Comparison of ENCODE assay signal across 21 cellular contexts in genomic region chr1:173758110-173758509, GRCh38. TPM values are rescaled to one million over a fixed set of nuclear protein-coding genes. Genes with fewer than 3 reads are reported as not detected.
DNase-seq lines count a peak whose midpoint lies in the region; ATAC-seq and TF ChIP-seq lines count a peak whose summit lies in the region.
"Had no signal": no experiment of that assay in that cellular context is flagged by ENCODE, and none has a peak within 500 bp of the region (broad histone marks: within the 10 kb centered on the region; RNA-seq: fewer than 3 reads in every experiment).

No MANE protein-coding gene starts in this region.

- no peak overlapping the region for H3K9ac ChIP-seq in H9 (ENCODE audit: extremely low read depth, insufficient read length, low read length)

- no peak overlapping the region for H3K27ac ChIP-seq in H9 (ENCODE audit: insufficient read length, low read depth, low read length)
- H3K27ac ChIP-seq: HL-60 had no signal

- no peaks in the 10 kb centered on the region for H3K27me3 ChIP-seq in H9 (ENCODE audit: insufficient read depth, low read length)
- H3K27me3 ChIP-seq: BE2C had no signal

- H3K4me2 ChIP-seq in H9 (ENCODE audit: insufficient read depth, insufficient read length, low read length) = no peak overlapping the region

- no peaks in the 10 kb centered on the region for H3K9me3 ChIP-seq in H9 (ENCODE audit: control insufficient read depth, low read depth, low read length)
- no peaks in the 10 kb centered on the region for H3K9me3 ChIP-seq in T-helper 17 cell (ENCODE audit: control insufficient read depth, low read length, poor library complexity, severe bottlenecking)
- H3K9me3 ChIP-seq: BE2C, HAP-1 had no signal

- TF ChIP-seq CTCF in H9 (conservative IDR thresholded peaks at IDR 0.05) (no peak), endothelial cell (IDR thresholded peaks at IDR 0.05; ENCODE audit: unreplicated experiment) (no peak)

- no peaks in the 10 kb centered on the region for H3K27me3 Mint-ChIP-seq in H9 (ENCODE audit: low read depth)
- H3K27me3 Mint-ChIP-seq in T-helper 17 cell = no peaks in the 10 kb centered on the region
- peaks cover 2% of the 10 kb centered on the region for H3K27me3 Mint-ChIP-seq in endothelial cell (ENCODE audit: unreplicated experiment)
- H3K27me3 Mint-ChIP-seq: CD4-positive, CD25-positive, alpha-beta regulatory T cell; CD8-positive, alpha-beta memory T cell had no signal

- no peak for DNase-seq in activated naive CD4-positive, alpha-beta T cell treated with anti-CD3 and anti-CD28 coated beads, Interleukin-2, amount 50 U/mL, for 72 hours (ENCODE audit: low spot score in 2 of 2)
- no peak for DNase-seq in activated naive CD4-positive, alpha-beta T cell treated with Interleukin-2 at 50 U/mL for 16 hours
- DNase-seq in H9 = no peak
- DNase-seq in T-helper 17 cell = no peak
- DNase-seq in endothelial cell (ENCODE audit: low spot score) = no peak
- DNase-seq: ACHN; BE2C; C1 segment of cervical spinal cord; CD4-positive, CD25-positive, alpha-beta regulatory T cell; CD8-positive, alpha-beta memory T cell; COR-L47; DMS 273 treated with DMSO at 0.1 percent for 48 hours; DND-41; EL; IMR-90 had no signal

- H2BK20ac ChIP-seq in H9 (ENCODE audit: low read depth, low read length, poor library complexity, severe bottlenecking) = no peak overlapping the region

- no peak for ATAC-seq in activated naive CD4-positive, alpha-beta T cell treated with anti-CD3 and anti-CD28 coated beads, Interleukin-2, amount 50 U/mL, for 72 hours
- no peak for ATAC-seq in T-helper 17 cell
- ATAC-seq in GM21360 (IDR thresholded peaks at IDR 0.05; ENCODE audit: unreplicated experiment) = no peak
- no peak for ATAC-seq in GM18868 (IDR thresholded peaks at IDR 0.05; ENCODE audit: unreplicated experiment)
- ATAC-seq: GM12878, K562 had no signal

- no peak overlapping the region for H4K5ac ChIP-seq in H9 (ENCODE audit: insufficient read length, low read depth, low read length)

- no peak overlapping the region for H3K14ac ChIP-seq in H9 (ENCODE audit: insufficient read depth, low read length)

- H2BK15ac ChIP-seq in H9 (ENCODE audit: low read depth, low read length) = no peak overlapping the region

- no peak overlapping the region for H2AFZ ChIP-seq in H9 (ENCODE audit: low read length)

- H3K4ac ChIP-seq in H9 (ENCODE audit: low read depth, low read length) = no peak overlapping the region

- H3K4me1 Mint-ChIP-seq in H9 = no peaks in the 10 kb centered on the region; a peak in 2 of 4 replicates
- H3K4me1 Mint-ChIP-seq in T-helper 17 cell = no peaks in the 10 kb centered on the region
- no peaks in the 10 kb centered on the region for H3K4me1 Mint-ChIP-seq in endothelial cell (ENCODE audit: unreplicated experiment)

- H3K36me3 Mint-ChIP-seq in activated naive CD4-positive, alpha-beta T cell treated with anti-CD3 and anti-CD28 coated beads, Interleukin-2, amount 50 U/mL, for 72 hours = peaks cover 47 to 52% of the 10 kb centered on the region in 2 donors
- H3K36me3 Mint-ChIP-seq in H9 (ENCODE audit: insufficient read depth in 1 of 3, low read depth in 3 of 3) (peaks cover 40 to 72% (median 54%) of the 10 kb centered on the region in 3 experiments), T-helper 17 cell (ENCODE audit: low read depth) (peaks cover 18% of the 10 kb centered on the region), endothelial cell (ENCODE audit: low read depth, unreplicated experiment) (peaks cover 66% of the 10 kb centered on the region)

- H4K20me1 ChIP-seq in H9 (ENCODE audit: control insufficient read depth, insufficient read depth, insufficient read length) = no peaks in the 10 kb centered on the region

- H3K4me3 Mint-ChIP-seq in H9 (no peak overlapping the region), T-helper 17 cell (peak overlapping the region; percentile 37), endothelial cell (ENCODE audit: unreplicated experiment) (peak overlapping the region; percentile 85)
- H3K4me3 Mint-ChIP-seq: CD4-positive, CD25-positive, alpha-beta regulatory T cell; CD8-positive, alpha-beta memory T cell had no signal

- no peaks in the 10 kb centered on the region for H3K79me1 ChIP-seq in H9 (ENCODE audit: insufficient read depth, low read depth, low read length, poor library complexity, severe bottlenecking)

- no peak overlapping the region for H4K8ac ChIP-seq in H9 (replicated peaks; ENCODE audit: insufficient read length, low read depth, low read length)

- peak overlapping the region; percentile 71 to 93 for H3K27ac Mint-ChIP-seq in activated naive CD4-positive, alpha-beta T cell treated with anti-CD3 and anti-CD28 coated beads, Interleukin-2, amount 50 U/mL, for 72 hours
- H3K27ac Mint-ChIP-seq in H9 (peak overlapping the region; percentile 58 to 91 (median 84); a peak in 3 of 7 replicates), T-helper 17 cell (no peak overlapping the region), endothelial cell (ENCODE audit: unreplicated experiment) (peak overlapping the region; percentile 27)

- H2AK5ac ChIP-seq in H9 (ENCODE audit: insufficient read length, low read length) = no peak overlapping the region

- WGBS in H9 (ENCODE audit: extremely low coverage, insufficient read length, low lambda C conversion rate) = no CpG with 5 or more reads among the region's 7 CpGs

- no peak overlapping the region for H2BK5ac ChIP-seq in H9 (ENCODE audit: insufficient read length, low read length)

- H3K9me3 Mint-ChIP-seq in activated naive CD4-positive, alpha-beta T cell treated with anti-CD3 and anti-CD28 coated beads, Interleukin-2, amount 50 U/mL, for 72 hours = peaks cover 8 to 22% of the 10 kb centered on the region in 2 donors
- H3K9me3 Mint-ChIP-seq in H9 (peaks cover 4 to 10% of the 10 kb centered on the region in 2 experiments; a peak in 4 of 5 replicates), endothelial cell (ENCODE audit: unreplicated experiment) (peaks cover 5% of the 10 kb centered on the region)

- no peak overlapping the region for H2BK12ac ChIP-seq in H9 (ENCODE audit: insufficient read length, low read depth, low read length)

- no peak overlapping the region for H4K91ac ChIP-seq in H9 (ENCODE audit: insufficient read length, low read depth, low read length)

- no peak overlapping the region for H3T11ph ChIP-seq in H9 (ENCODE audit: low read length)

- H3K4me1 ChIP-seq in H9 (ENCODE audit: insufficient read depth, low read length) = no peaks in the 10 kb centered on the region
- H3K4me1 ChIP-seq: BE2C, HAP-1 had no signal

- no peak overlapping the region for H3K23ac ChIP-seq in H9 (ENCODE audit: insufficient read length, low read depth, low read length)

- H3K23me2 ChIP-seq in H9 (ENCODE audit: insufficient read length, low read depth, low read length, poor library complexity, severe bottlenecking) = no peaks in the 10 kb centered on the region

- no peaks in the 10 kb centered on the region for H3K79me2 ChIP-seq in H9 (ENCODE audit: insufficient read depth, low read length)

- no peak overlapping the region for H3K18ac ChIP-seq in H9 (ENCODE audit: insufficient read length, low read depth, low read length)

- no peak overlapping the region for H2BK120ac ChIP-seq in H9 (ENCODE audit: low read depth, low read length, poor library complexity, severe bottlenecking)

- H3K56ac ChIP-seq in H9 (ENCODE audit: insufficient read length, low read depth, low read length) = no peak overlapping the region

RNA-seq across cellular contexts. Expression of gene KLHL20, which starts 43.3 kb away (rescaled TPM):
- 10 to 100 TPM; 15.5 to 21.4 TPM for total RNA-seq in activated naive CD4-positive, alpha-beta T cell treated with anti-CD3 and anti-CD28 coated beads, Interleukin-2, amount 50 U/mL, for 72 hours
- 12.2 and 13.4 TPM in 2 replicates for total RNA-seq in H9 (2021)
- total RNA-seq in T-helper 17 cell = 10 to 100 TPM; 24.8 to 32.1 TPM
- 32.8 TPM for total RNA-seq in endothelial cell (ENCODE audit: unreplicated experiment)

Comparison
In these comparisons a context has a peak if more than half of its experiments do, and no peak if none do; other contexts are left out.
1. H3K4me3 Mint-ChIP-seq: peak in T-helper 17 cell (single experiment) and endothelial cell (single experiment); none in H9 (0 of 2).